Comparison of ENCODE assay signal across 8 cellular contexts in the genomic region with DNA sequence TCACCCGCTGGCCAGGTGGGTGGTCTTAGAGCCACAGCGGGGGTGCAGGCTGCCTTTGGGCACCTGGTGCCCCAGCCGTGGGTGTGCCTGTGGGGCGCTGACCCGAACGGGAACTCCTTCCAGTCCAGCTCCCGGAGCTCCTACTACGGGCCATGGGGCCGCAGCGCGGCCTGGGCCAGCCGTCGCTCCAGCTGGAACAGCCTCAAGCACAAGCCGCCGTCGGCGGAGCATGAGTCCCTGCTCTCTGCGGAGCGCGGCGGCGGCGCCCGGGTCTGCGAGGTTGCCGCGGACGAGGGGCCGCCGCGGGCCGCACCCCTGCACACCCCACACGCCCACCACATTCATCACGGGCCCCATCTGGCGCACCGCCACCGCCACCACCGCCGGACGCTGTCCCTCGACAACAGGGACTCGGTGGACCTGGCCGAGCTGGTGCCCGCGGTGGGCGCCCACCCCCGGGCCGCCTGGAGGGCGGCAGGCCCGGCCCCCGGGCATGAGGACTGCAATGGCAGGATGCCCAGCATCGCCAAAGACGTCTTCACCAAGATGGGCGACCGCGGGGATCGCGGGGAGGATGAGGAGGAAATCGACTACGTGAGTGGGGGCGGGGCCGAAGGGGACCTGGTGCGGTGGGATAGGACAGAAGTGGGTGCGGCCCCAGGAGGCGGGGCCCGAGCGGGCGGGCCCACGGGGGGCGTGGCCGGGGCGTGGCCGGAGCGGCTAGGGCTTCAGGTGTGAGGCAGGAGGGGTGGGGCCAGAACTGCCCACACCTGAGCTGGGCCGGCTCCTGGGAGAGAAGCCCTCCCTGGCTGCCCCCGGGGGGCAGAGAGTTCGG.
DNase-seq lines count a peak whose midpoint lies in the region; TF ChIP-seq lines count a peak whose summit lies in the region.

No MANE protein-coding gene starts in this region.

- H3K27ac ChIP-seq in RWPE1 (no peak overlapping the region), mesendoderm (ENCODE audit: low read depth, low read length) (no peak overlapping the region)

- no peaks in the 10 kb centered on the region for H3K79me2 ChIP-seq in mesendoderm (ENCODE audit: control insufficient read depth, insufficient read depth, low read length)

- H3K79me1 ChIP-seq in mesendoderm (ENCODE audit: low read length) = no peaks in the 10 kb centered on the region

- peak overlapping the region; percentile 80 for H3K23ac ChIP-seq in mesendoderm (ENCODE audit: low read length)

- peak overlapping the region; percentile 47 for H3K9ac ChIP-seq in mesendoderm (ENCODE audit: low read length)

- H2BK120ac ChIP-seq in mesendoderm (ENCODE audit: low read depth, low read length) = no peak overlapping the region

- peak overlapping the region; percentile 67 for H3K56ac ChIP-seq in mesendoderm (ENCODE audit: low read length)

- no peaks in the 10 kb centered on the region for H3K36me3 ChIP-seq in mesendoderm (ENCODE audit: control insufficient read depth, insufficient read depth, low read length)

- no peak overlapping the region for H2BK5ac ChIP-seq in mesendoderm (ENCODE audit: low read length)

- CTCF ChIA-PET in RWPE1 (lab: Yijun Ruan, JAX) = no interaction called here

- no peaks in the 10 kb centered on the region for H3K4me1 ChIP-seq in mesendoderm (ENCODE audit: control insufficient read depth, low read depth, low read length)

- H3K4me3 ChIP-seq in mesendoderm (ENCODE audit: low read length) = peak overlapping the region; percentile 32

- no peak overlapping the region for H3K4ac ChIP-seq in mesendoderm (ENCODE audit: low read depth, low read length)

- TF ChIP-seq CTCF in RWPE1 (conservative IDR thresholded peaks at IDR 0.05; ENCODE audit: low read depth) = no peak

- WGBS in mesendoderm (ENCODE audit: extremely low coverage, insufficient coverage, low lambda C conversion rate) = no CpG with 5 or more reads among the region's 77 CpGs

- no peak overlapping the region for H3K18ac ChIP-seq in mesendoderm (ENCODE audit: low read length)

- no peak overlapping the region for H2BK15ac ChIP-seq in mesendoderm (replicated peaks; ENCODE audit: low read depth)

- H4K8ac ChIP-seq in mesendoderm (ENCODE audit: low read depth, low read length) = no peak overlapping the region

- DNase-seq in RWPE1 (ENCODE audit: low spot score) = peak; percentile 58
- peak; percentile 71 for DNase-seq in activated T-helper 9 cell treated with anti-CD3 and anti-CD28 coated beads, Interleukin-2, amount 50 U/mL, for 16 hours (ENCODE audit: low read depth)
- DNase-seq in mesendoderm = peak; percentile 81
- DNase-seq in stimulated activated naive CD4-positive, alpha-beta T cell treated with Interleukin-2 at 50 U/mL for 16 hours (lab: John Stamatoyannopoulos, UW) = peak; percentile 66
- no peak for DNase-seq in MV-4-11 (lab: John Stamatoyannopoulos, UW)
- DNase-seq in DMS114 treated with DMSO at 0.1 percent for 48 hours (lab: John Stamatoyannopoulos, UW; ENCODE audit: unreplicated experiment) = no peak
- DNase-seq in NCI-H1092 (lab: John Stamatoyannopoulos, UW) = no peak
- DNase-seq in HCEC 1CT = no peak

- no peak overlapping the region for H4K5ac ChIP-seq in mesendoderm (ENCODE audit: low read length)

- H3K4me2 ChIP-seq in mesendoderm (ENCODE audit: low read length) = peak overlapping the region; percentile 79

- no peak overlapping the region for H2AK5ac ChIP-seq in mesendoderm (ENCODE audit: low read length)

- H3K27me3 ChIP-seq in mesendoderm (ENCODE audit: insufficient read depth, low read length, poor library complexity) = no peaks in the 10 kb centered on the region

- POLR2A ChIA-PET in RWPE1 (lab: Yijun Ruan, JAX; ENCODE audit: low non-redundant PET) = no interaction called here

Comparison
In these comparisons a context has a peak if more than half of its experiments do, and no peak if none do; other contexts are left out.
1. DNase-seq: peak in RWPE1 (single experiment), activated T-helper 9 cell treated with anti-CD3 and anti-CD28 coated beads, Interleukin-2, amount 50 U/mL, for 16 hours (single experiment), mesendoderm (single experiment) and stimulated activated naive CD4-positive, alpha-beta T cell treated with Interleukin-2 at 50 U/mL for 16 hours (single experiment); none in MV-4-11 (single experiment), DMS114 treated with DMSO at 0.1 percent for 48 hours (single experiment), NCI-H1092 (single experiment) and HCEC 1CT (single experiment).